Comparison of ENCODE assay signal across 19 cellular contexts in genomic region chr5:103112910-103113309, GRCh38. TPM values are rescaled to one million over a fixed set of nuclear protein-coding genes. Genes with fewer than 3 reads are reported as not detected.
DNase-seq lines count a peak whose midpoint lies in the region; ATAC-seq lines count a peak whose summit lies in the region.
"Had no signal": no experiment of that assay in that cellular context is flagged by ENCODE, and none has a peak within 500 bp of the region (broad histone marks: within the 10 kb centered on the region; RNA-seq: fewer than 3 reads in every experiment).

No MANE protein-coding gene starts in this region.

- peak overlapping the region in 1 of 3 donors; percentile 6 for H3K4me3 Mint-ChIP-seq in T-cell
- no peak overlapping the region for H3K4me3 Mint-ChIP-seq in naive B cell
- H3K4me3 Mint-ChIP-seq: HFFc6 had no signal

- intact Hi-C loops in Right ventricle myocardium superior (cut with DNase I) (no loop called here), cardiac septum (cut with DNase I) (loop anchor here (10.0 kb wide), 1 partner anchor 528 kb away; no protein-coding TSS in a partner anchor)

- H3K36me3 Mint-ChIP-seq in T-cell (peaks cover 15% of the 10 kb centered on the region), naive B cell (peaks cover 0 to 7% of the 10 kb centered on the region in 2 donors)

- peaks cover 51 to 57% (median 55%) of the 10 kb centered on the region in 3 donors for H3K4me1 Mint-ChIP-seq in T-cell
- peaks cover 28 to 37% (median 31%) of the 10 kb centered on the region in 3 donors for H3K4me1 Mint-ChIP-seq in naive B cell

- peak; percentile 60 for ATAC-seq in Right ventricle myocardium superior (ENCODE audit: poor library complexity)
- no peak for ATAC-seq in T-cell (replicated peaks in 1 of 4)
- ATAC-seq in naive B cell (ENCODE audit: low read depth in 2 of 2) = no peak
- ATAC-seq: A549, HepG2 had no signal

- H3K27ac Mint-ChIP-seq in T-cell = peak overlapping the region; percentile 88 to 91
- H3K27ac Mint-ChIP-seq in naive B cell = peak overlapping the region in 4 of 6 donors; percentile 2 to 88 (median 46)
- H3K27ac Mint-ChIP-seq: HFFc6 had no signal

- H3K9me3 Mint-ChIP-seq in T-cell = peaks cover 0 to 3% (median 0%) of the 10 kb centered on the region in 3 donors
- H3K9me3 Mint-ChIP-seq in naive B cell = peaks cover 0 to 4% (median 0%) of the 10 kb centered on the region in 7 donors
- H3K9me3 Mint-ChIP-seq: HFFc6 had no signal

- POLR2A ChIA-PET in T-cell (lab: Charles Lee) = interaction anchor here in 1 of 2 donors (0.7 kb wide), 1 partner anchor 42 kb away, joined by 7 read pairs; no protein-coding TSS in a partner anchor

- H3K27me3 Mint-ChIP-seq in T-cell (no peaks in the 10 kb centered on the region), naive B cell (no peaks in the 10 kb centered on the region)

- CTCF ChIA-PET in T-cell (lab: Charles Lee) = interaction anchor here in 1 of 2 donors (0.6 kb wide), 1 partner anchor 18 kb away, joined by 3 read pairs; no protein-coding TSS in a partner anchor

- no peak for DNase-seq in Right ventricle myocardium superior
- DNase-seq in cardiac septum (ENCODE audit: low spot score) = no peak
- no peak for DNase-seq in T-cell
- no peak for DNase-seq in naive B cell
- DNase-seq in medulla oblongata (ENCODE audit: extremely low spot score) = no peak
- no peak for DNase-seq in NCI-H2171 (lab: John Stamatoyannopoulos, UW)
- DNase-seq in activated gamma-delta T cell treated with Interleukin-2 at 50 U/mL for 16 hours = no peak
- DNase-seq: COR-L47, GDM1, H7, HFFc6, KG1, NCI-H1417, NCI-H187, NCI-H226, NCI-H524 treated with DMSO at 0.1 percent for 48 hours, PC-9 had no signal

RNA-seq across cellular contexts. Expression of gene GIN1, which starts 7.0 kb away (rescaled TPM):
- total RNA-seq in Right ventricle myocardium superior (16.2 TPM), cardiac septum (14.8 TPM), T-cell (10 to 100 TPM in 3 of 5 donors, 1 to 10 TPM in 2; 2.6 to 18.8 (median 11.8) TPM)
- polyA plus RNA-seq in naive B cell (ENCODE audit: low read depth in 6 of 6) = 10 to 100 TPM in 2 of 6 donors, 1 to 10 TPM in 4; 3.6 to 13.8 (median 9.1) TPM

RNA-seq across cellular contexts. Expression of gene PPIP5K2, which starts 7.2 kb away (rescaled TPM):
- total RNA-seq in Right ventricle myocardium superior = 43.9 TPM
- 31.1 TPM for total RNA-seq in cardiac septum
- 10 to 100 TPM; 40.1 to 63.7 (median 53.3) TPM for total RNA-seq in T-cell
- polyA plus RNA-seq in naive B cell (ENCODE audit: low read depth in 6 of 6) = 10 to 100 TPM; 37.4 to 44.3 (median 39.9) TPM
